11 cellular contexts compared by ENCODE assay signal in genomic region chr18:32803571-32803970, GRCh38. TPM values are rescaled to one million over a fixed set of nuclear protein-coding genes. Genes with fewer than 3 reads are reported as not detected.
DNase-seq lines count a peak whose midpoint lies in the region; ATAC-seq and TF ChIP-seq lines count a peak whose summit lies in the region.
"Had no signal": no experiment of that assay in that cellular context is flagged by ENCODE, and none has a peak within 500 bp of the region (broad histone marks: within the 10 kb centered on the region; RNA-seq: fewer than 3 reads in every experiment).

No MANE protein-coding gene starts in this region.

- intact Hi-C loops in sciatic nerve (cut with DNase I): no loop called here

- ATAC-seq in GM21381 (IDR thresholded peaks at IDR 0.05; ENCODE audit: unreplicated experiment): peak; percentile 51
- ATAC-seq in HG03159 (IDR thresholded peaks at IDR 0.05; ENCODE audit: unreplicated experiment): peak; percentile 94
- ATAC-seq in sciatic nerve: no peak
- ATAC-seq: lower lobe of right lung had no signal

- H3K4me3 Mint-ChIP-seq in brain: peak overlapping the region in 1 of 5 experiments; percentile 23
- H3K4me3 Mint-ChIP-seq: CD8-positive, alpha-beta memory T cell had no signal

- H3K36me3 Mint-ChIP-seq in brain: no peaks in the 10 kb centered on the region
- H3K36me3 Mint-ChIP-seq: CD8-positive, alpha-beta memory T cell had no signal

- H3K4me1 Mint-ChIP-seq in brain: peaks cover 19% of the 10 kb centered on the region
- H3K4me1 Mint-ChIP-seq: CD8-positive, alpha-beta memory T cell had no signal

- H3K9me3 Mint-ChIP-seq in brain: peaks cover 0 to 6% (median 5%) of the 10 kb centered on the region in 5 experiments

- peak; percentile 19 for DNase-seq in GM12864 (ENCODE audit: low read depth)
- DNase-seq in sciatic nerve (ENCODE audit: low spot score): no peak
- DNase-seq in ureter (ENCODE audit: low spot score): no peak
- no peak for DNase-seq in dedifferentiated amniotic fluid mesenchymal stem cell (ENCODE audit: extremely low spot score)
- no peak for DNase-seq in NCI-H2227 treated with DMSO at 0.1 percent for 48 hours (lab: John Stamatoyannopoulos, UW)
- DNase-seq: CD8-positive, alpha-beta memory T cell; lower lobe of right lung had no signal

- peaks cover 3% of the 10 kb centered on the region for H3K27me3 Mint-ChIP-seq in brain
- H3K27me3 Mint-ChIP-seq: CD8-positive, alpha-beta memory T cell had no signal

- H3K4me3 ChIP-seq in GM12864 (ENCODE audit: low read depth, low read length): no peak overlapping the region
- H3K4me3 ChIP-seq: lower lobe of right lung had no signal

- TF ChIP-seq CTCF in GM12864 (IDR thresholded peaks at IDR 0.05; ENCODE audit: low read depth, low read length, missing control alignments): no peak
- no peak for TF ChIP-seq CTCF in brain (conservative IDR thresholded peaks at IDR 0.05)

- H3K27ac Mint-ChIP-seq in brain: peak overlapping the region in 3 of 5 experiments; percentile 37 to 82 (median 74)
- H3K27ac Mint-ChIP-seq: CD8-positive, alpha-beta memory T cell had no signal

RNA-seq across cellular contexts. Expression of gene KLHL14, which starts 30.7 kb away (rescaled TPM):
- 9.5 TPM for polyA plus RNA-seq in brain (ENCODE audit: insufficient read depth, low read depth, low replicate concordance)
- total RNA-seq in sciatic nerve (0.45 TPM), ureter (0.29 TPM)
- total RNA-seq: CD8-positive, alpha-beta memory T cell; RPMI7951 had no signal
- polyA plus RNA-seq: CD8-positive, alpha-beta memory T cell had no signal
